2 cellular contexts compared by ENCODE assay signal in the genomic region with DNA sequence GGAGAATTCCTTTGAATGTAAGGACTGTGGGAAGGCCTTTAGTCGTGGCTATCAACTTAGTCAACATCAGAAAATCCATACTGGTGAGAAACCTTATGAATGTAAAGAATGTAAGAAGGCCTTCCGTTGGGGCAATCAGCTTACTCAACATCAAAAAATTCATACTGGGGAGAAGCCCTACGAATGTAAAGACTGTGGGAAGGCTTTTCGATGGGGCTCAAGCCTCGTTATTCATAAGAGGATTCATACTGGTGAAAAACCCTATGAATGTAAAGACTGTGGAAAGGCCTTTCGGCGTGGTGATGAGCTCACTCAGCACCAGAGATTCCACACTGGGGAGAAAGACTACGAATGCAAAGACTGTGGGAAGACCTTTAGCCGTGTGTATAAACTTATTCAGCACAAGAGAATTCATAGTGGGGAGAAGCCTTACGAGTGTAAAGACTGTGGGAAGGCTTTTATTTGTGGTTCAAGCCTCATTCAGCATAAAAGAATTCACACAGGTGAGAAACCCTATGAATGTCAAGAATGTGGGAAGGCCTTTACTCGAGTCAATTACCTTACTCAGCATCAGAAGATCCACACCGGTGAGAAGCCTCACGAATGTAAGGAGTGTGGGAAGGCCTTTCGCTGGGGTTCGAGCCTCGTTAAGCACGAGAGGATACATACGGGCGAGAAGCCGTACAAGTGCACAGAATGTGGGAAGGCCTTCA.
A peak's percentile ranks its signal among the peaks of the same experiment; 100 is the strongest.
TF ChIP-seq lines count a peak whose summit lies in the region.

No MANE protein-coding gene starts in this region.

TF ChIP-seq in HCT116, 20 proteins besides CTCF, POLR2A, EP300 and RAD21:
- TF ChIP-seq ZNF274 (IDR thresholded peaks at IDR 0.05; ENCODE audit: low read depth, low read length), result peak; percentile 63
- no peak for TF ChIP-seq TCF7L2 (IDR thresholded peaks at IDR 0.05; ENCODE audit: borderline replicate concordance, extremely low read depth, insufficient read depth, insufficient read length)

TF ChIP-seq in H1, 55 proteins besides CTCF, POLR2A, EP300 and RAD21:
- TF ChIP-seq, protein P1, sequence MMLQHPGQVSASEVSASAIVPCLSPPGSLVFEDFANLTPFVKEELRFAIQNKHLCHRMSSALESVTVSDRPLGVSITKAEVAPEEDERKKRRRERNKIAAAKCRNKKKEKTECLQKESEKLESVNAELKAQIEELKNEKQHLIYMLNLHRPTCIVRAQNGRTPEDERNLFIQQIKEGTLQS (IDR thresholded peaks at IDR 0.05; ENCODE audit: insufficient read depth, low read depth, low read length), result no peak
- TF ChIP-seq ZNF274 (IDR thresholded peaks at IDR 0.05; ENCODE audit: borderline replicate concordance, extremely low read depth, low read length), result peak; percentile 90
